18 cellular contexts compared by ENCODE assay signal in the genomic region with DNA sequence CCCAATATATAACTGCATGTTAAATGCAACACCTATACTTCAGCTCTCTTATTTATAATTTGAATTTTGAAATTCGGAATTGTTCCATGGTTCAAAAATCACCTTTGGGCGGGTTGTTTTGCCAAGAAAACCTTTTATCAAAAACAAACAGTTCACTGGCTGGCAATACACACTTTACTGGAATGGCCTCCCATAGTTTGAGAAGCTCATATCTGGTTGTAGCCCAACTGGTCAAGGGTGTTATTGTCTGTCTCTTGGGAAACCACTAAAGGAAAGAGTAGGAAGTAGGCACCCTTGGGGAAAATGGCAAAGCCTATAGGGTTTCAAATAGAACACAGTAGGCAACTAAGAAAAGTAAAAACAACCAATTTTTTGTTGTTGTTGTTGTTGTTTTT.
DNase-seq lines count a peak whose midpoint lies in the region; ATAC-seq and TF ChIP-seq lines count a peak whose summit lies in the region.
"Had no signal": no experiment of that assay in that cellular context is flagged by ENCODE, and none has a peak within 500 bp of the region (broad histone marks: within the 10 kb centered on the region; RNA-seq: fewer than 3 reads in every experiment).

No MANE protein-coding gene starts in this region.

- H3K4me3 ChIP-seq in HUES48 (ENCODE audit: low read depth, low read length): no peak overlapping the region
- H3K4me3 ChIP-seq in breast epithelium: no peak overlapping the region
- no peak overlapping the region for H3K4me3 ChIP-seq in right lobe of liver
- H3K4me3 ChIP-seq in gastrocnemius medialis: no peak overlapping the region
- H3K4me3 ChIP-seq: coronary artery, gastroesophageal sphincter had no signal

- peak; percentile 65 to 80 (median 75) for ATAC-seq in right lobe of liver
- no peak for ATAC-seq in gastrocnemius medialis
- no peak for ATAC-seq in HG02763 (IDR thresholded peaks at IDR 0.05; ENCODE audit: unreplicated experiment)
- ATAC-seq in GM18858 (IDR thresholded peaks at IDR 0.05; ENCODE audit: unreplicated experiment): no peak
- ATAC-seq: activated T-helper 17 cell treated with anti-CD3 and anti-CD28 coated beads, Interleukin-2, amount 50 U/mL, for 72 hours; gastroesophageal sphincter had no signal

- H3K27me3 ChIP-seq in HUES48 (ENCODE audit: control insufficient read depth, insufficient read depth, low read length) (no peaks in the 10 kb centered on the region), breast epithelium (no peaks in the 10 kb centered on the region), right lobe of liver (no peaks in the 10 kb centered on the region), gastrocnemius medialis (no peaks in the 10 kb centered on the region)
- H3K27me3 ChIP-seq: gastroesophageal sphincter had no signal

- no peak overlapping the region for H3K9ac ChIP-seq in HUES48 (ENCODE audit: low read depth, low read length)

- in situ Hi-C loops in gastrocnemius medialis (cut with MboI; ENCODE audit: low sequenced_read_pairs in 4 of 4): loop anchor here in 1 of 4 donors (10.0 kb wide), 1 partner anchor 95 kb away; no protein-coding TSS in a partner anchor

- H3K4me1 ChIP-seq in HUES48 (ENCODE audit: control insufficient read depth, insufficient read depth, low read length): peaks cover 28% of the 10 kb centered on the region
- H3K4me1 ChIP-seq in breast epithelium: no peaks in the 10 kb centered on the region
- peaks cover 0 to 87% (median 42%) of the 10 kb centered on the region in 4 donors for H3K4me1 ChIP-seq in right lobe of liver
- peaks cover 31 to 34% of the 10 kb centered on the region in 2 donors for H3K4me1 ChIP-seq in gastrocnemius medialis

- TF ChIP-seq CTCF in breast epithelium (IDR thresholded peaks at IDR 0.05): no peak
- peak in 1 of 4 donors; percentile 14 for TF ChIP-seq CTCF in right lobe of liver (IDR thresholded peaks at IDR 0.05)
- TF ChIP-seq CTCF in gastrocnemius medialis (IDR thresholded peaks at IDR 0.05 in 4 of 5, conservative IDR thresholded peaks at IDR 0.05 in 1 of 5): no peak

- peak overlapping the region; percentile 76 for H3K27ac ChIP-seq in HUES48 (ENCODE audit: low read depth, low read length)
- peak overlapping the region; percentile 72 to 81 for H3K27ac ChIP-seq in breast epithelium
- peak overlapping the region; percentile 71 to 75 (median 74) for H3K27ac ChIP-seq in right lobe of liver
- peak overlapping the region in 3 of 4 donors; percentile 51 to 59 (median 59) for H3K27ac ChIP-seq in gastrocnemius medialis
- H3K27ac ChIP-seq: coronary artery had no signal

- WGBS in right lobe of liver (ENCODE audit: insufficient coverage, low coverage, low lambda C conversion rate, missing lambda C conversion rate): 25% methylated on average over 2 of the region's 2 CpGs

- DNase-seq in breast epithelium (ENCODE audit: low spot score in 2 of 2): no peak
- peak in 1 of 3 donors; percentile 66 for DNase-seq in right lobe of liver
- DNase-seq in gastrocnemius medialis: no peak
- no peak for DNase-seq in central memory CD4-positive, alpha-beta T cell
- no peak for DNase-seq in NAMALWA (ENCODE audit: low spot score)
- DNase-seq: activated CD4-positive, CD25-positive, alpha-beta regulatory T cell; Calu3; IMR-90; NCI-H1930; NCI-H510A; SHP77 treated with DMSO at 0.1 percent for 48 hours; T-helper 2 cell had no signal

- TF ChIP-seq POLR2A in breast epithelium (IDR thresholded peaks at IDR 0.05) (no peak), right lobe of liver (IDR thresholded peaks at IDR 0.05) (no peak), gastrocnemius medialis (IDR thresholded peaks at IDR 0.05) (no peak)

- intact Hi-C loops in breast epithelium (cut with DNase I; ENCODE audit: low total_unique reads) (no loop called here), right lobe of liver (cut with DNase I) (no loop called here), gastrocnemius medialis (cut with DNase I; ENCODE audit: low total_unique reads) (loop anchor here (2.0 kb wide), 1 partner anchor 15 kb away; no protein-coding TSS in a partner anchor)

- H3K9me3 ChIP-seq in HUES48 (ENCODE audit: control insufficient read depth, insufficient read depth, low read length) (no peaks in the 10 kb centered on the region), breast epithelium (no peaks in the 10 kb centered on the region), right lobe of liver (no peaks in the 10 kb centered on the region), gastrocnemius medialis (no peaks in the 10 kb centered on the region)
- H3K9me3 ChIP-seq: gastroesophageal sphincter had no signal

- H3K36me3 ChIP-seq in HUES48 (ENCODE audit: control insufficient read depth, insufficient read depth, low read length) (no peaks in the 10 kb centered on the region), breast epithelium (no peaks in the 10 kb centered on the region), right lobe of liver (no peaks in the 10 kb centered on the region), gastrocnemius medialis (no peaks in the 10 kb centered on the region)
- H3K36me3 ChIP-seq: gastroesophageal sphincter had no signal

Comparison
In these comparisons a context has a peak if more than half of its experiments do, and no peak if none do; other contexts are left out.
1. ATAC-seq: peak in right lobe of liver (4 of 4); none in gastrocnemius medialis (0 of 2), HG02763 (single experiment) and GM18858 (single experiment).
2. Peak in every context shown above with its lines, with median percentiles within 50 percentile points of each other: H3K27ac ChIP-seq.